In genomic region chr5:122306461-122306860, GRCh38 we compare ENCODE assay signal across 1 cellular context.
TF ChIP-seq lines count a peak whose summit lies in the region.

No MANE protein-coding gene starts in this region.

TF ChIP-seq in GM23338, 12 proteins besides CTCF, POLR2A, EP300 and RAD21 (continued from another document):
- TF ChIP-seq ZNF462 (CRISPR knock-in tag; IDR thresholded peaks at IDR 0.05) (no peak), ZNF331 (CRISPR knock-in tag; IDR thresholded peaks at IDR 0.05; ENCODE audit: low read depth) (no peak)
